ENCODE assay signal across 8 cellular contexts in the genomic region with DNA sequence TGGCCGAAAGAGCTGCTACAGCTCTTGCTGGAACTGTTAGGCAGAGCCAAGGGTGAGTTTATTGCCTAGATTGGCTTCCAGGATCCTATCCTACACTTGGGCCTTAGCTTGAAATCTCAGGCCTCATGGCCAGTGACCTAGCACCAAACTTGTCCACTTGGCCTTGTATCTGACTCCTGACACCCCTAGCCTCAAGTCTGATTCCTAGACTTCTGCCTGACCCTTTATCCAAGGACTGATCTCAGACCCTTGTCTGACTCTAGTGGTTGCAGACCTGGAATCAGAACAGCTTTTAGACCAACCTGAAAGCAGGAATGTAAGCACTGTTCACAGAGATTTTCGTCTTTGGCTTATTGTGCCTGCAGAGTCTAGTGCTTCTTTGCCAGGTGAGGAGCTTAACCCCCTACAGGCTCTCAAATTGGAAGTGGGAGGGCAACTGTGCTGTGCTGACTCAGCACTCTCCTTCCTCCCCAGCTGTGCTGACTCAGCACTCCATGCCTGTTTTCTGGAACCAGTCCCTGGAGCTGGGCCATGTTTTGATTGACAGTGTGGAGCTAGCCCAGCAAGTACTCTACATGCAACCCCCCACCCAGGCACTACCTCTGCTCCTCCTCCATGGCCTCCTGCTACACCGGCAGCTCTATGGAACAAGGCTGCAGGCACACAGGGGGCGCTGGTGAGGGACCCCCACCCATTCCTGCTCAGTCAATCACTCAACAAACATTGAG. TPM values are rescaled to one million over a fixed set of nuclear protein-coding genes. Genes with fewer than 3 reads are reported as not detected.
DNase-seq lines count a peak whose midpoint lies in the region; ATAC-seq and TF ChIP-seq lines count a peak whose summit lies in the region.

No MANE protein-coding gene starts in this region.

- no peak for TF ChIP-seq CTCF in right lobe of liver (IDR thresholded peaks at IDR 0.05)

- peak overlapping the region in 5 of 11 experiments; percentile 1 to 45 (median 5); a peak in 6 of 22 replicates for H3K27ac ChIP-seq in BLaER1 treated with 17β-estradiol and CSF1 and Interleukin-3, amounts not matched to agents 10 nM and 100 nM
- no peak overlapping the region for H3K27ac ChIP-seq in right lobe of liver

- H3K4me1 ChIP-seq in BLaER1 treated with 17β-estradiol and CSF1 and Interleukin-3, amounts not matched to agents 10 nM and 100 nM: peaks cover 0 to 16% (median 8%) of the 10 kb centered on the region in 10 experiments; a peak in 12 of 20 replicates
- H3K4me1 ChIP-seq in right lobe of liver: peaks cover 0 to 20% (median 8%) of the 10 kb centered on the region in 4 donors

- no peak overlapping the region for H3K9ac ChIP-seq in BLaER1 treated with 17β-estradiol and CSF1 and Interleukin-3, amounts not matched to agents 10 nM and 100 nM

- H3K4me2 ChIP-seq in BLaER1 treated with 17β-estradiol and CSF1 and Interleukin-3, amounts not matched to agents 10 nM and 100 nM: peak overlapping the region in 6 of 11 experiments; percentile 34 to 88 (median 73); a peak in 11 of 22 replicates

- ATAC-seq in right lobe of liver (peak; percentile 48 to 68 (median 60)), GM18498 (IDR thresholded peaks at IDR 0.05; ENCODE audit: unreplicated experiment) (no peak)

- intact Hi-C loops in right lobe of liver (cut with DNase I): no loop called here

- H3K9me3 ChIP-seq in BLaER1 treated with 17β-estradiol and CSF1 and Interleukin-3, amounts not matched to agents 10 nM and 100 nM (replicated peaks in 1 of 11): peaks cover 0 to 19% (median 14%) of the 10 kb centered on the region in 11 experiments; a peak in 17 of 22 replicates
- no peaks in the 10 kb centered on the region for H3K9me3 ChIP-seq in right lobe of liver

- H4K20me1 ChIP-seq in BLaER1 treated with 17β-estradiol and CSF1 and Interleukin-3, amounts not matched to agents 10 nM and 100 nM: peaks cover 0 to 14% (median 0%) of the 10 kb centered on the region in 11 experiments; a peak in 2 of 22 replicates

- 31% methylated on average over 3 of the region's 4 CpGs for WGBS in right lobe of liver (ENCODE audit: insufficient coverage, low coverage, low lambda C conversion rate, missing lambda C conversion rate)

- H3K4me3 ChIP-seq in BLaER1 treated with 17β-estradiol and CSF1 and Interleukin-3, amounts not matched to agents 10 nM and 100 nM: no peak overlapping the region
- H3K4me3 ChIP-seq in right lobe of liver: no peak overlapping the region

- in situ Hi-C loops in KBM-7 (cut with MboI; ENCODE audit: low pct_unique_long_range_greater_than_20kb, low sequenced_read_pairs): no loop called here
- in situ Hi-C loops in T47D (cut with HindIII; ENCODE audit: low pct_unique_long_range_greater_than_20kb, low sequenced_read_pairs): no loop called here

- H3K27me3 ChIP-seq in BLaER1 treated with 17β-estradiol and CSF1 and Interleukin-3, amounts not matched to agents 10 nM and 100 nM: no peaks in the 10 kb centered on the region
- no peaks in the 10 kb centered on the region for H3K27me3 ChIP-seq in right lobe of liver

- DNase-seq in KBM-7 (peak; percentile 26), T47D (ENCODE audit: low read depth in 1 of 2, low spot score in 1 of 2) (peak; percentile 64 to 81), right lobe of liver (peak in 2 of 3 donors; percentile 63 to 88), NCI-H128 (lab: John Stamatoyannopoulos, UW; ENCODE audit: unreplicated experiment) (no peak), NCI-H1436 (lab: John Stamatoyannopoulos, UW) (no peak)
- DNase-seq in activated CD4-positive, CD25-positive, alpha-beta regulatory T cell (lab: John Stamatoyannopoulos, UW): no peak

- no peak for TF ChIP-seq POLR2A in right lobe of liver (IDR thresholded peaks at IDR 0.05)

- peaks cover 14 to 74% (median 40%) of the 10 kb centered on the region in 11 experiments; a peak in 21 of 22 replicates for H3K36me3 ChIP-seq in BLaER1 treated with 17β-estradiol and CSF1 and Interleukin-3, amounts not matched to agents 10 nM and 100 nM
- H3K36me3 ChIP-seq in right lobe of liver: no peaks in the 10 kb centered on the region

RNA-seq across cellular contexts. Expression of gene RRP8, which starts 35.1 kb away (rescaled TPM):
- 10 to 100 TPM; 11.3 to 17.1 (median 14.2) TPM for total RNA-seq in right lobe of liver

RNA-seq across cellular contexts. Expression of gene ILK, which starts 35.2 kb away (rescaled TPM):
- total RNA-seq in right lobe of liver: 10 to 100 TPM; 33.4 to 79.9 (median 55.0) TPM

RNA-seq across cellular contexts. Expression of gene TAF10, which starts 43.7 kb away (rescaled TPM):
- 10 to 100 TPM; 47.3 to 81.9 (median 60.4) TPM for total RNA-seq in right lobe of liver

RNA-seq across cellular contexts. Expression of gene TPP1, which starts 50.9 kb away (rescaled TPM):
- total RNA-seq in right lobe of liver: 100 to 1,000 TPM in 2 of 6 experiments, 10 to 100 TPM in 4; 62.5 to 159 (median 81.0) TPM

Comparison
In these comparisons a context has a peak if more than half of its experiments do, and no peak if none do; other contexts are left out.
1. DNase-seq: peak in KBM-7 (single experiment), T47D (2 of 2) and right lobe of liver (2 of 3); none in NCI-H128 (single experiment), NCI-H1436 (single experiment) and activated CD4-positive, CD25-positive, alpha-beta regulatory T cell (0 of 4).